In genomic region chr1:200221614-200222282, GRCh38 we compare ENCODE assay signal across 35 cellular contexts.
"Had no signal": no experiment of that assay in that cellular context is flagged by ENCODE, and none has a peak within 500 bp of the region (broad histone marks: within the 10 kb centered on the region; RNA-seq: fewer than 3 reads in every experiment).

No MANE protein-coding gene starts in this region.

- H3K27ac ChIP-seq: adrenal gland, body of pancreas, KMS-11, Peyer's patch, SJSA1 had no signal

- H3K27ac Mint-ChIP-seq: activated CD4-positive, alpha-beta T cell treated with anti-CD3 and anti-CD28 coated beads for 36 hours; activated CD4-positive, alpha-beta T cell treated with anti-CD3 and anti-CD28 coated beads, Interleukin-2, amount 10 ng/mL, durations not matched to agents 7 days and 5 days; activated CD8-positive, alpha-beta memory T cell treated with anti-CD3 and anti-CD28 coated beads, Interleukin-2, amount 10 ng/mL, durations not matched to agents 7 days and 5 days; activated naive CD4-positive, alpha-beta T cell treated with anti-CD3 and anti-CD28 coated beads, Interleukin-2, amount 50 U/mL, for 72 hours; activated T-cell treated with anti-CD3 and anti-CD28 coated beads, Interleukin-2, amount 50 U/mL, for 72 hours; activated T-helper 17 cell treated with anti-CD3 and anti-CD28 coated beads, Interleukin-2, amount 50 U/mL, for 72 hours; T-helper 1 cell treated with Interleukin-12 subunit alpha and Interleukin-12 subunit beta and Interleukin-4 antibody, amounts not matched to agents 30 μg/mL and 1 μg/mL, for 36 hours; T-helper 2 cell treated with Interferon-gamma antibody and Interleukin-4, amounts not matched to agents 5 μg/mL and 100 μg/mL, for 36 hours; WTC11 had no signal

- H3K36me3 ChIP-seq: adrenal gland, Peyer's patch, SJSA1 had no signal

- H3K4me2 ChIP-seq: KMS-11, SK-N-SH had no signal

- DNase-seq: activated CD4-positive, alpha-beta T cell treated with anti-CD3 and anti-CD28 coated beads for 36 hours; activated CD4-positive, alpha-beta T cell treated with anti-CD3 and anti-CD28 coated beads, Interleukin-2, amount 10 ng/mL, durations not matched to agents 7 days and 5 days; activated CD4-positive, alpha-beta T cell treated with anti-CD3 and anti-CD28 coated beads, Interleukin-2, amount 50 U/mL, for 48 hours; activated CD8-positive, alpha-beta memory T cell treated with anti-CD3 and anti-CD28 coated beads for 24 hours; activated CD8-positive, alpha-beta memory T cell treated with anti-CD3 and anti-CD28 coated beads, Interleukin-2, amount 10 ng/mL, durations not matched to agents 7 days and 5 days; activated CD8-positive, alpha-beta memory T cell treated with anti-CD3 and anti-CD28 coated beads, Interleukin-2, amount 50 U/mL, for 48 hours; activated effector memory CD4-positive, alpha-beta T cell treated with anti-CD3 and anti-CD28 coated beads, Interleukin-2, amount 50 U/mL, for 16 hours; activated T-cell treated with anti-CD3 and anti-CD28 coated beads, Interleukin-2, amount 50 U/mL, for 72 hours; adrenal gland; body of pancreas; caudate nucleus; cerebellar nuclear complex; MM.1S; MV-4-11; NCI-H1092; NCI-H1436 treated with DMSO at 0.1 percent for 48 hours; NCI-H1694 treated with DMSO at 0.1 percent for 48 hours; NCI-H2029; NCI-H345; NCI-H524 treated with DMSO at 0.1 percent for 48 hours; PC-3; Peyer's patch; RPMI8226; SHP77 treated with DMSO at 0.1 percent for 48 hours; SK-N-SH had no signal

- H3K4me3 Mint-ChIP-seq: activated CD4-positive, alpha-beta T cell treated with anti-CD3 and anti-CD28 coated beads for 36 hours; activated CD4-positive, alpha-beta T cell treated with anti-CD3 and anti-CD28 coated beads, Interleukin-2, amount 10 ng/mL, durations not matched to agents 7 days and 5 days; activated CD8-positive, alpha-beta memory T cell treated with anti-CD3 and anti-CD28 coated beads, Interleukin-2, amount 10 ng/mL, durations not matched to agents 7 days and 5 days; activated T-cell treated with anti-CD3 and anti-CD28 coated beads, Interleukin-2, amount 50 U/mL, for 72 hours; activated T-helper 17 cell treated with anti-CD3 and anti-CD28 coated beads, Interleukin-2, amount 50 U/mL, for 72 hours; T-helper 1 cell treated with Interleukin-12 subunit alpha and Interleukin-12 subunit beta and Interleukin-4 antibody, amounts not matched to agents 30 μg/mL and 1 μg/mL, for 36 hours; T-helper 2 cell treated with Interferon-gamma antibody and Interleukin-4, amounts not matched to agents 5 μg/mL and 100 μg/mL, for 36 hours; WTC11 had no signal

- H3K9me3 ChIP-seq: adrenal gland, body of pancreas, Peyer's patch, SJSA1, SK-N-SH had no signal

- H3K27me3 Mint-ChIP-seq: activated CD4-positive, alpha-beta T cell treated with anti-CD3 and anti-CD28 coated beads, Interleukin-2, amount 10 ng/mL, durations not matched to agents 7 days and 5 days had no signal

- ATAC-seq: activated CD4-positive, alpha-beta T cell treated with anti-CD3 and anti-CD28 coated beads for 36 hours; activated CD4-positive, CD25-positive, alpha-beta regulatory T cell treated with anti-CD3 and anti-CD28 coated beads, Interleukin-2, amount 50 U/mL, for 24 hours; activated CD8-positive, alpha-beta memory T cell treated with anti-CD3 and anti-CD28 coated beads, Interleukin-2, amount 10 ng/mL, durations not matched to agents 7 days and 5 days; activated T-cell treated with anti-CD3 and anti-CD28 coated beads, Interleukin-2, amount 50 U/mL, for 72 hours; activated T-helper 17 cell treated with anti-CD3 and anti-CD28 coated beads, Interleukin-2, amount 50 U/mL, for 72 hours; body of pancreas; WTC11 had no signal

- H3K9me3 Mint-ChIP-seq: activated CD4-positive, alpha-beta T cell treated with anti-CD3 and anti-CD28 coated beads, Interleukin-2, amount 10 ng/mL, durations not matched to agents 7 days and 5 days; activated T-cell treated with anti-CD3 and anti-CD28 coated beads, Interleukin-2, amount 50 U/mL, for 72 hours; activated T-helper 17 cell treated with anti-CD3 and anti-CD28 coated beads, Interleukin-2, amount 50 U/mL, for 72 hours; T-helper 1 cell treated with Interleukin-12 subunit alpha and Interleukin-12 subunit beta and Interleukin-4 antibody, amounts not matched to agents 30 μg/mL and 1 μg/mL, for 36 hours; T-helper 2 cell treated with Interferon-gamma antibody and Interleukin-4, amounts not matched to agents 5 μg/mL and 100 μg/mL, for 36 hours had no signal

- H3K27me3 ChIP-seq: body of pancreas, Peyer's patch, SJSA1 had no signal

- FAIRE-seq: astrocyte, bronchial epithelial cell had no signal

- H3K4me1 ChIP-seq: adrenal gland, body of pancreas, Peyer's patch, SJSA1 had no signal

- H3K9ac ChIP-seq: KMS-11, SK-N-SH had no signal

- H3K36me3 Mint-ChIP-seq: activated CD8-positive, alpha-beta memory T cell treated with anti-CD3 and anti-CD28 coated beads, Interleukin-2, amount 10 ng/mL, durations not matched to agents 7 days and 5 days; WTC11 had no signal

- H3K4me3 ChIP-seq: adrenal gland, body of pancreas, Peyer's patch, SJSA1 had no signal
